Comparison of ENCODE assay signal across 10 cellular contexts in the genomic region with DNA sequence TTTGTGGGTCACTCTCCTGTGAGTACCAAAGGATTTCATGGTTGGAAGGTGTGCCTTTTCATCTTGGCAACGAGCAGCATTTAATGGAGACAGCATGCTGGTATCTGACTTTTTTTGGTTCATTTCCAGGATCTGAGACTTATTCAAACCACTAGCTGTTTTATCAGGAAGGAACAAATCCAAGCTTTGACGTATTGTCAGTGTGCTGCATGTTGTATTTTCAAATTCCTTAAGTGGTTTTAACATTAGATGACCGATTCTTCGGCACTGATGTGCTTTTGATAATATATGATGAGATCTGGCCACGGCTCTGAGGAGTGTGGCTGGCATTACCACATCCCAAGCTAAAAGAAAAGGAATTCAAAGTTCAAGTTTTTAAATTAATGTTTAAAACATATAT. TPM values are rescaled to one million over a fixed set of nuclear protein-coding genes. Genes with fewer than 3 reads are reported as not detected.
DNase-seq lines count a peak whose midpoint lies in the region; ATAC-seq and TF ChIP-seq lines count a peak whose summit lies in the region.
"Had no signal": no experiment of that assay in that cellular context is flagged by ENCODE, and none has a peak within 500 bp of the region (broad histone marks: within the 10 kb centered on the region; RNA-seq: fewer than 3 reads in every experiment).

No MANE protein-coding gene starts in this region.

- no peak for ATAC-seq in HG03354 (IDR thresholded peaks at IDR 0.05; ENCODE audit: poor library complexity, severe bottlenecking, unreplicated experiment)

- H3K4me3 ChIP-seq in ascending aorta (peak overlapping the region in 1 of 2 donors; percentile 6), retinal pigment epithelial cell (ENCODE audit: low read length) (no peak overlapping the region)

- H3K27me3 ChIP-seq in ascending aorta = no peaks in the 10 kb centered on the region
- H3K27me3 ChIP-seq: BE2C had no signal

- no peaks in the 10 kb centered on the region for H3K36me3 ChIP-seq in ascending aorta

- TF ChIP-seq CTCF in ascending aorta (IDR thresholded peaks at IDR 0.05) = no peak
- TF ChIP-seq CTCF in retinal pigment epithelial cell (conservative IDR thresholded peaks at IDR 0.05; ENCODE audit: low read depth, low read length) = no peak
- TF ChIP-seq CTCF in GM13977 (IDR thresholded peaks at IDR 0.05; ENCODE audit: extremely low read depth, insufficient read depth, missing control alignments) = no peak

- intact Hi-C loops in ascending aorta (cut with DNase I) = no loop called here

- H3K9me3 ChIP-seq in ascending aorta = no peaks in the 10 kb centered on the region
- H3K9me3 ChIP-seq: BE2C had no signal

- in situ Hi-C loops in GM13977 (cut with MboI; ENCODE audit: low pct_unique_long_range_greater_than_20kb, low sequenced_read_pairs, unreplicated experiment) = no loop called here

- H3K4me1 ChIP-seq in ascending aorta = peaks cover 8 to 32% of the 10 kb centered on the region in 2 donors
- H3K4me1 ChIP-seq: BE2C had no signal

- DNase-seq in EH (ENCODE audit: low read depth) = peak; percentile 92
- no peak for DNase-seq in ascending aorta (ENCODE audit: low spot score in 2 of 2)
- peak; percentile 64 for DNase-seq in glomerular visceral epithelial cell (ENCODE audit: extremely low spot score)
- peak; percentile 78 for DNase-seq in retinal pigment epithelial cell (ENCODE audit: low read depth)
- no peak for DNase-seq in GM13977 (ENCODE audit: low spot score)
- DNase-seq in NCI-H524 treated with DMSO at 0.1 percent for 48 hours (lab: John Stamatoyannopoulos, UW) = no peak
- no peak for DNase-seq in T-helper 1 cell
- DNase-seq: BE2C, NCI-H510A had no signal

- H3K27ac ChIP-seq in ascending aorta = peak overlapping the region; percentile 85 to 90

RNA-seq across cellular contexts. Expression of gene RMND1, which starts 6.4 kb away (rescaled TPM):
- 3.8 TPM for total RNA-seq in ascending aorta

RNA-seq across cellular contexts. Expression of gene CCDC170, which starts 48.3 kb away (rescaled TPM):
- total RNA-seq in ascending aorta = not detected

RNA-seq across cellular contexts. Expression of gene ZBTB2, which starts 54.1 kb away (rescaled TPM):
- total RNA-seq in ascending aorta = 9.9 TPM

Comparison
In these comparisons a context has a peak if more than half of its experiments do, and no peak if none do; other contexts are left out.
1. DNase-seq: peak in EH (single experiment), glomerular visceral epithelial cell (single experiment) and retinal pigment epithelial cell (single experiment); none in ascending aorta (0 of 2), GM13977 (single experiment), NCI-H524 treated with DMSO at 0.1 percent for 48 hours (single experiment) and T-helper 1 cell (0 of 5).